Comparison of ENCODE assay signal across 20 cellular contexts in the genomic region with DNA sequence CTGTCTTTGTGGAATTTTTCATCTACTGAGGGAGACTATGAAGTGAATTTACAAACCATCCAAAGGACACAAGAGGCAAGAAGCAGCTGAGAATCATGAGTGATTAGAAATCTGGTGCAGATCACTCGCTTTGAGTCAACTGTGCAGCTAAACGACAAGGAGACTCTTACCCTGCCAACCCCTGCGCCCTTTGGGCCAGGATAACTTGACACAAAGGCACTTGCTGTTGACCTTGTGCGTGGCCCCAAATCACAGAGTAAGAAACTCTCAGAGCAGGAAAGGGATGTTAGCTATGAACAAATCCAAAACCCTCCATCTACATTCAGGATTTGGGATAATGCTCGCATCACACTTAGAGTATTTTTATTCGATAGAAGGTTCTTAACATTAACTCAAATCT. TPM values are rescaled to one million over a fixed set of nuclear protein-coding genes. Genes with fewer than 3 reads are reported as not detected.
A peak's percentile ranks its signal among the peaks of the same experiment; 100 is the strongest.
DNase-seq lines count a peak whose midpoint lies in the region; ATAC-seq, FAIRE-seq and TF ChIP-seq lines count a peak whose summit lies in the region.
"Had no signal": no experiment of that assay in that cellular context is flagged by ENCODE, and none has a peak within 500 bp of the region (broad histone marks: within the 10 kb centered on the region; RNA-seq: fewer than 3 reads in every experiment).

No MANE protein-coding gene starts in this region.

- H3F3A ChIP-seq in Loucy (ENCODE audit: low read depth) (no peaks in the 10 kb centered on the region), neural progenitor cell (ENCODE audit: low read depth) (peaks cover 12% of the 10 kb centered on the region)

- CTCF ChIA-PET in H1 (lab: Charles Lee; ENCODE audit: partially characterized antibody), result interaction anchor here (1.1 to 9.0 kb wide), 32 partner anchors 10 to 841 kb away, joined by 3 to 114 read pairs (median 10); no protein-coding TSS in a partner anchor

- POLR2A ChIA-PET in H1 (lab: Charles Lee; ENCODE audit: partially characterized antibody), result interaction anchor here (1.6 kb wide), 1 partner anchor 12 kb away, joined by 3 read pairs; no protein-coding TSS in a partner anchor

- TF ChIP-seq RAD21 in H1 (IDR thresholded peaks at IDR 0.05 in 1 of 2, conservative IDR thresholded peaks at IDR 0.05 in 1 of 2; ENCODE audit: low read depth in 2 of 2, low read length in 2 of 2), result no peak

- H4K8ac ChIP-seq in H1 (ENCODE audit: extremely low read depth, insufficient read depth, low read length), result no peak overlapping the region

- no peaks in the 10 kb centered on the region for H3K9me2 ChIP-seq in Loucy (replicated peaks; ENCODE audit: low read depth, low read length)

- H3K56ac ChIP-seq in H1 (replicated peaks; ENCODE audit: insufficient read length, low read depth, low read length), result no peak overlapping the region

- 0 out of 2 replicates have a peak overlapping the region, but pooled peaks have one; percentile 29 for H2BK12ac ChIP-seq in H1 (ENCODE audit: low read depth, low read length)

- H3K4me2 ChIP-seq in Loucy (ENCODE audit: low read depth, low read length, poor library complexity, severe bottlenecking) (no peak overlapping the region), H1 (ENCODE audit: insufficient read depth in 1 of 2, low read depth in 2 of 2, low read length in 2 of 2) (no peak overlapping the region), neural progenitor cell (no peak overlapping the region)

- H3K4me3 ChIP-seq in Loucy (ENCODE audit: low read length, poor library complexity, severe bottlenecking) (no peak overlapping the region), H1 (ENCODE audit: extremely low read depth in 1 of 4, insufficient read depth in 2 of 4, low read depth in 3 of 4, low read length in 4 of 4) (no peak overlapping the region), neural progenitor cell (no peak overlapping the region), tibial artery (peak overlapping the region; percentile 35 to 51)
- H3K4me3 ChIP-seq: body of pancreas, HAP-1, lung had no signal

- H4K20me1 ChIP-seq in Loucy (ENCODE audit: insufficient read depth, low read length, poor library complexity, severe bottlenecking) (no peaks in the 10 kb centered on the region), H1 (replicated peaks in 1 of 2; ENCODE audit: control insufficient read depth in 1 of 2, insufficient read depth in 2 of 2, low read length in 2 of 2) (no peaks in the 10 kb centered on the region), neural progenitor cell (ENCODE audit: low read depth) (no peaks in the 10 kb centered on the region)

- H2BK20ac ChIP-seq in H1 (ENCODE audit: low read length), result no peak overlapping the region

- H3K4me1 ChIP-seq in Loucy (ENCODE audit: insufficient read depth, low read length, poor library complexity, severe bottlenecking), result peaks cover 7% of the 10 kb centered on the region
- peaks cover 0 to 2% (median under 1%) of the 10 kb centered on the region in 4 experiments; a peak in 5 of 7 replicates for H3K4me1 ChIP-seq in H1 (replicated peaks in 1 of 4; ENCODE audit: control insufficient read depth in 3 of 4, insufficient read depth in 4 of 4, low read length in 3 of 4)
- peaks cover 25% of the 10 kb centered on the region for H3K4me1 ChIP-seq in neural progenitor cell
- no peaks in the 10 kb centered on the region for H3K4me1 ChIP-seq in tibial artery
- H3K4me1 ChIP-seq: body of pancreas, psoas muscle had no signal

- no peak overlapping the region for H2AK5ac ChIP-seq in H1 (ENCODE audit: low read depth, low read length)

- no peak overlapping the region for H3K4ac ChIP-seq in H1 (replicated peaks; ENCODE audit: insufficient read length, low read depth, low read length)

- TF ChIP-seq POLR2A in H1 (IDR thresholded peaks at IDR 0.05; ENCODE audit: control extremely low read depth in 1 of 2, low read depth in 2 of 2, low read length in 2 of 2), result no peak

- DNase-seq in H1 (ENCODE audit: low read depth in 1 of 2, low spot score in 2 of 2), result no peak
- no peak for DNase-seq in neural progenitor cell (ENCODE audit: low spot score)
- no peak for DNase-seq in tibial artery
- no peak for DNase-seq in iPS-NIHi11 (ENCODE audit: low spot score)
- DNase-seq: activated CD8-positive, alpha-beta T cell treated with anti-CD3 and anti-CD28 coated beads for 36 hours; activated T-cell treated with anti-CD3 and anti-CD28 coated beads, Interleukin-2, amount 50 U/mL, for 4 hours; body of pancreas; cortex of kidney; immature natural killer cell; natural killer cell; NCI-H2029 treated with DMSO at 0.1 percent for 48 hours; psoas muscle; stimulated activated CD4-positive, alpha-beta T cell treated with anti-CD3 and anti-CD28 coated beads, Interleukin-12 subunit alpha, Interleukin-12 subunit beta, amount 100 ng/mL, for 4 hours had no signal

- H3K27ac ChIP-seq in H1 (ENCODE audit: low read depth, low read length), result no peak overlapping the region
- H3K27ac ChIP-seq in neural progenitor cell, result no peak overlapping the region
- peak overlapping the region; percentile 65 to 68 for H3K27ac ChIP-seq in tibial artery

- ATAC-seq in GM19328 (IDR thresholded peaks at IDR 0.05; ENCODE audit: unreplicated experiment), result no peak
- ATAC-seq in GM18498 (IDR thresholded peaks at IDR 0.05; ENCODE audit: unreplicated experiment), result no peak
- ATAC-seq: activated CD8-positive, alpha-beta T cell treated with anti-CD3 and anti-CD28 coated beads for 36 hours; activated T-cell treated with anti-CD3 and anti-CD28 coated beads, Interleukin-2, amount 50 U/mL, for 4 hours had no signal

- H2BK15ac ChIP-seq in H1 (ENCODE audit: low read length), result no peak overlapping the region

- H3K36me3 ChIP-seq in Loucy (ENCODE audit: insufficient read depth, low read length), result no peaks in the 10 kb centered on the region
- H3K36me3 ChIP-seq in H1 (ENCODE audit: control insufficient read depth in 2 of 4, insufficient read depth in 4 of 4, low read length in 3 of 4), result no peaks in the 10 kb centered on the region
- H3K36me3 ChIP-seq in neural progenitor cell, result no peaks in the 10 kb centered on the region
- H3K36me3 ChIP-seq in tibial artery, result no peaks in the 10 kb centered on the region
- H3K36me3 ChIP-seq: HAP-1 had no signal

- peaks cover 2% of the 10 kb centered on the region; the same call in 1 of the 2 replicates for H3K23me2 ChIP-seq in H1 (ENCODE audit: low read depth, low read length)

- H3K79me2 ChIP-seq in Loucy (ENCODE audit: insufficient read depth, low read length) (no peaks in the 10 kb centered on the region), H1 (ENCODE audit: control insufficient read depth in 1 of 2, insufficient read depth in 2 of 2, low read length in 2 of 2) (no peaks in the 10 kb centered on the region), neural progenitor cell (ENCODE audit: low read depth) (no peaks in the 10 kb centered on the region)

- no peak overlapping the region for H3K4me3 Mint-ChIP-seq in neural progenitor cell
- H3K4me3 Mint-ChIP-seq: activated CD8-positive, alpha-beta T cell treated with anti-CD3 and anti-CD28 coated beads for 36 hours; activated naive CD4-positive, alpha-beta T cell treated with anti-CD3 and anti-CD28 coated beads, Interleukin-2, amount 50 U/mL, for 24 hours; activated T-cell treated with anti-CD3 and anti-CD28 coated beads, Interleukin-2, amount 50 U/mL, for 4 hours; B cell; natural killer cell had no signal

- H3K9ac ChIP-seq in Loucy (ENCODE audit: low read depth, low read length, poor library complexity, severe bottlenecking), result no peak overlapping the region
- H3K9ac ChIP-seq in H1 (replicated peaks in 1 of 4; ENCODE audit: extremely low read depth in 1 of 4, low read depth in 3 of 4, low read length in 3 of 4), result no peak overlapping the region
- no peak overlapping the region for H3K9ac ChIP-seq in neural progenitor cell

- H2BK120ac ChIP-seq in H1 (replicated peaks; ENCODE audit: low read depth, low read length), result no peak overlapping the region

- H2BK5ac ChIP-seq in H1 (ENCODE audit: low read depth, low read length), result no peak overlapping the region

- no peaks in the 10 kb centered on the region for H3K27me3 ChIP-seq in Loucy (ENCODE audit: insufficient read depth, low read length, poor library complexity, severe bottlenecking)
- H3K27me3 ChIP-seq in H1 (replicated peaks in 1 of 4; ENCODE audit: control insufficient read depth in 3 of 4, extremely low read depth in 1 of 4, insufficient read depth in 3 of 4, low read length in 3 of 4), result no peaks in the 10 kb centered on the region; a peak in 1 of 7 replicates
- no peaks in the 10 kb centered on the region for H3K27me3 ChIP-seq in neural progenitor cell
- H3K27me3 ChIP-seq in tibial artery, result peaks cover 0 to 16% of the 10 kb centered on the region in 2 donors
- H3K27me3 ChIP-seq: body of pancreas had no signal

- no peaks in the 10 kb centered on the region for H3K9me3 ChIP-seq in Loucy (ENCODE audit: insufficient read depth, low read depth, low read length)
- no peaks in the 10 kb centered on the region for H3K9me3 ChIP-seq in H1 (ENCODE audit: insufficient read depth in 2 of 2, low read depth in 1 of 2, low read length in 1 of 2)
- H3K9me3 ChIP-seq in neural progenitor cell (ENCODE audit: low read depth), result no peaks in the 10 kb centered on the region
- H3K9me3 ChIP-seq in tibial artery, result no peaks in the 10 kb centered on the region
- H3K9me3 ChIP-seq: body of pancreas, HAP-1, psoas muscle had no signal

- peak overlapping the region; percentile 9 for H3K27ac Mint-ChIP-seq in neural progenitor cell
- H3K27ac Mint-ChIP-seq: activated CD8-positive, alpha-beta T cell treated with anti-CD3 and anti-CD28 coated beads for 36 hours; B cell; natural killer cell had no signal

- H4K5ac ChIP-seq in H1 (ENCODE audit: insufficient read length, low read depth, low read length), result no peak overlapping the region

- H3K9me3 Mint-ChIP-seq in neural progenitor cell, result no peaks in the 10 kb centered on the region
- H3K9me3 Mint-ChIP-seq: activated CD8-positive, alpha-beta T cell treated with anti-CD3 and anti-CD28 coated beads for 36 hours; activated naive CD4-positive, alpha-beta T cell treated with anti-CD3 and anti-CD28 coated beads, Interleukin-2, amount 50 U/mL, for 24 hours; activated T-cell treated with anti-CD3 and anti-CD28 coated beads, Interleukin-2, amount 50 U/mL, for 4 hours; immature natural killer cell; natural killer cell had no signal

- H3K23ac ChIP-seq in H1 (ENCODE audit: insufficient read length), result no peak overlapping the region

- H3K4me1 Mint-ChIP-seq in neural progenitor cell, result peaks cover 24% of the 10 kb centered on the region

- WGBS in H1 (ENCODE audit: extremely low coverage in 1 of 2, insufficient coverage in 1 of 2, insufficient read length in 1 of 2, insufficient replicate concordance in 2 of 2, low coverage in 1 of 2, low lambda C conversion rate in 2 of 2, missing lambda C conversion rate in 1 of 2), 2 experiments, result 86% methylated on average over 6 of the region's 6 CpGs; no CpG with 5 or more reads in 1 of the 2 experiments

- no peak for FAIRE-seq in H1 (lab: Jason Lieb, UNC)

- no peak for TF ChIP-seq EP300 in H1 (IDR thresholded peaks at IDR 0.05; ENCODE audit: borderline replicate concordance in 1 of 2, low read depth in 2 of 2, low read length in 2 of 2)

- H3K18ac ChIP-seq in H1 (ENCODE audit: extremely low read depth, low read length), result no peak overlapping the region

- H3K36me3 Mint-ChIP-seq in neural progenitor cell, result no peaks in the 10 kb centered on the region
- H3K36me3 Mint-ChIP-seq: activated naive CD4-positive, alpha-beta T cell treated with anti-CD3 and anti-CD28 coated beads, Interleukin-2, amount 50 U/mL, for 24 hours; immature natural killer cell; natural killer cell had no signal

- H2AFZ ChIP-seq in Loucy (ENCODE audit: low read length) (peak overlapping the region; percentile 94; the same call in 1 of the 2 replicates), H1 (ENCODE audit: low read length) (no peak overlapping the region), neural progenitor cell (replicated peaks) (no peak overlapping the region)

- intact Hi-C loops in tibial artery (cut with DNase I; ENCODE audit: low total_unique reads), result loop anchor here (5.0 to 10.0 kb wide), 3 partner anchors 110 to 393 kb away; no protein-coding TSS in a partner anchor

- TF ChIP-seq CTCF in Loucy (conservative IDR thresholded peaks at IDR 0.05; ENCODE audit: low read length) (no peak), H1 (IDR thresholded peaks at IDR 0.05; ENCODE audit: control extremely low read depth in 1 of 3, insufficient read depth in 1 of 3, low read depth in 1 of 3, low read length in 3 of 3) (no peak), neural progenitor cell (IDR thresholded peaks at IDR 0.05) (no peak), tibial artery (IDR thresholded peaks at IDR 0.05) (no peak)

- peaks cover 2% of the 10 kb centered on the region for H3K27me3 Mint-ChIP-seq in neural progenitor cell (ENCODE audit: insufficient read depth, low read depth)
- H3K27me3 Mint-ChIP-seq: activated CD8-positive, alpha-beta T cell treated with anti-CD3 and anti-CD28 coated beads for 36 hours; activated naive CD4-positive, alpha-beta T cell treated with anti-CD3 and anti-CD28 coated beads, Interleukin-2, amount 50 U/mL, for 24 hours had no signal

- H4K91ac ChIP-seq in H1 (replicated peaks; ENCODE audit: insufficient read length, low read length), result no peak overlapping the region

- H3K79me1 ChIP-seq in H1 (ENCODE audit: low read depth, low read length), result no peaks in the 10 kb centered on the region

- H3K14ac ChIP-seq in H1 (ENCODE audit: insufficient read length), result no peak overlapping the region

RNA-seq across cellular contexts. Expression of gene PARP11, which starts 11.5 kb away (rescaled TPM):
- total RNA-seq in H1 (2021; fragmentation: NEBNext Ultra II Directional; extraction: Animal tissue kit (Norgen Biotek cat#: 25700)), result 12.8 and 13.3 TPM in 2 replicates
- 3.4 and 4.2 TPM in 2 replicates for polyA plus RNA-seq in H1 (2011; rRNA removed)
- polyA plus RNA-seq in H1 (2011; cell fraction: cytosol; rRNA removed), result 5.6 TPM
- 2.7 TPM for polyA plus RNA-seq in H1 (2011; cell fraction: nucleus; rRNA removed)
- polyA plus RNA-seq in H1 (2012, experiment 1 of 2), result 4.0 to 6.0 TPM (median 4.8 TPM) in 4 replicates
- polyA plus RNA-seq in H1 (2012, experiment 2 of 2), result 0.41 TPM
- polyA plus RNA-seq in H1 (2013, experiment 1 of 2), result 4.9 TPM
- polyA plus RNA-seq in H1 (2013, experiment 2 of 2), result 4.4 TPM
- 7.2 and 9.8 TPM in 2 replicates for polyA minus RNA-seq in H1 (2011; rRNA and poly(A)+ RNA removed)
- polyA minus RNA-seq in H1 (2011; cell fraction: cytosol; rRNA and poly(A)+ RNA removed), result 8.9 TPM
- polyA minus RNA-seq in H1 (2011; cell fraction: nucleus; rRNA and poly(A)+ RNA removed), result 13.5 TPM
- total RNA-seq in neural progenitor cell (ENCODE audit: low replicate concordance), result 11.1 and 12.2 TPM in 2 replicates

Comparison
In these comparisons a context has a peak if more than half of its experiments do, and no peak if none do; other contexts are left out.
1. H3K4me3 ChIP-seq: peak in tibial artery (2 of 2); none in Loucy (single experiment), H1 (0 of 4) and neural progenitor cell (single experiment).
2. H3K27ac ChIP-seq: peak in tibial artery (2 of 2); none in H1 (single experiment) and neural progenitor cell (single experiment).